Comparison of ENCODE assay signal across 8 cellular contexts in the genomic region with DNA sequence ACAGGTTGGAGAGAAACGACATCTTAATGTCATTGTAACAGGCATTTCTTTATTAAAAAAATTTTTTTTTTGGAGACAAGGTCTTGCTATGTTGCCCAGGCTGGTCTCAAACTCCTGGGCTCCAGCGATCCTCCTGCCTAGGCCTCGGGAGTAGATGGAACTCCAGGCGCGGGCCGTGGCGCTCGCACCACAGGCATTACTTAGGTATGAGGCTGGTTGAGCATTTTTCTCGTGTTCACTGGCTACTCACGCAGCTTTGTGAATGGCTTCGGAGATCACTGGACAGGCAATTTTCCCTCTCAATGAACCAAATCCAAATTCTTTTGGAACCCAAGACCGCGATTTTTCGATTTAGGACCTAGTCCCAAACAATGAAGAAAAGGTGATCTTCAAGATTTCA. TPM values are rescaled to one million over a fixed set of nuclear protein-coding genes. Genes with fewer than 3 reads are reported as not detected.
DNase-seq lines count a peak whose midpoint lies in the region; ATAC-seq and TF ChIP-seq lines count a peak whose summit lies in the region.

No MANE protein-coding gene starts in this region.

- peaks cover 62 to 66% (median 62%) of the 10 kb centered on the region in 3 donors for H3K27me3 Mint-ChIP-seq in naive B cell

- ATAC-seq in naive B cell (ENCODE audit: low read depth in 2 of 2) = no peak
- no peak for ATAC-seq in HG02870 (IDR thresholded peaks at IDR 0.05; ENCODE audit: unreplicated experiment)
- no peak for ATAC-seq in HG03135 (IDR thresholded peaks at IDR 0.05; ENCODE audit: unreplicated experiment)
- ATAC-seq in GM18505 (IDR thresholded peaks at IDR 0.05; ENCODE audit: unreplicated experiment) = no peak

- peak overlapping the region; percentile 76 for H3K4me3 ChIP-seq in AG09309 (ENCODE audit: control insufficient read depth, low read depth, low read length)
- H3K4me3 ChIP-seq in Jurkat, Clone E6-1 (ENCODE audit: low read length) = peak overlapping the region; percentile 44; the same call in 1 of the 2 replicates

- peak overlapping the region; percentile 78 to 87 (median 82) for H3K4me3 Mint-ChIP-seq in naive B cell

- H3K4me1 Mint-ChIP-seq in naive B cell = peaks cover 10 to 14% (median 12%) of the 10 kb centered on the region in 3 donors

- DNase-seq in AG09309 (ENCODE audit: low read depth) (no peak), dedifferentiated amniotic fluid mesenchymal stem cell (ENCODE audit: extremely low spot score) (peak; percentile 33), naive B cell (no peak), medulla oblongata (ENCODE audit: extremely low spot score) (no peak)
- DNase-seq in Jurkat, Clone E6-1 (ENCODE audit: low read depth, low spot score) = no peak

- TF ChIP-seq POLR2A in GM18505 (IDR thresholded peaks at IDR 0.05; ENCODE audit: borderline replicate concordance, extremely low read depth, insufficient read depth, insufficient read length) = no peak

- H3K36me3 Mint-ChIP-seq in naive B cell = no peaks in the 10 kb centered on the region

- no peak for TF ChIP-seq CTCF in AG09309 (IDR thresholded peaks at IDR 0.05; ENCODE audit: control insufficient read depth, insufficient read depth, low read depth, low read length, missing control alignments)

- peak overlapping the region in 1 of 6 donors; percentile 47 for H3K27ac Mint-ChIP-seq in naive B cell

- no peaks in the 10 kb centered on the region for H3K9me3 Mint-ChIP-seq in naive B cell

RNA-seq across cellular contexts. Expression of a gene that starts 0.8 kb away (rescaled TPM):
- 0.68 TPM for polyA plus RNA-seq in Jurkat, Clone E6-1 (2012; ENCODE audit: insufficient read depth, insufficient read length)
- polyA plus RNA-seq in naive B cell (ENCODE audit: low read depth in 6 of 6) = under 1 TPM in 1 of 6 donors, not detected in 5; 0.35 TPM
